Comparison of ENCODE assay signal across 8 cellular contexts in the genomic region with DNA sequence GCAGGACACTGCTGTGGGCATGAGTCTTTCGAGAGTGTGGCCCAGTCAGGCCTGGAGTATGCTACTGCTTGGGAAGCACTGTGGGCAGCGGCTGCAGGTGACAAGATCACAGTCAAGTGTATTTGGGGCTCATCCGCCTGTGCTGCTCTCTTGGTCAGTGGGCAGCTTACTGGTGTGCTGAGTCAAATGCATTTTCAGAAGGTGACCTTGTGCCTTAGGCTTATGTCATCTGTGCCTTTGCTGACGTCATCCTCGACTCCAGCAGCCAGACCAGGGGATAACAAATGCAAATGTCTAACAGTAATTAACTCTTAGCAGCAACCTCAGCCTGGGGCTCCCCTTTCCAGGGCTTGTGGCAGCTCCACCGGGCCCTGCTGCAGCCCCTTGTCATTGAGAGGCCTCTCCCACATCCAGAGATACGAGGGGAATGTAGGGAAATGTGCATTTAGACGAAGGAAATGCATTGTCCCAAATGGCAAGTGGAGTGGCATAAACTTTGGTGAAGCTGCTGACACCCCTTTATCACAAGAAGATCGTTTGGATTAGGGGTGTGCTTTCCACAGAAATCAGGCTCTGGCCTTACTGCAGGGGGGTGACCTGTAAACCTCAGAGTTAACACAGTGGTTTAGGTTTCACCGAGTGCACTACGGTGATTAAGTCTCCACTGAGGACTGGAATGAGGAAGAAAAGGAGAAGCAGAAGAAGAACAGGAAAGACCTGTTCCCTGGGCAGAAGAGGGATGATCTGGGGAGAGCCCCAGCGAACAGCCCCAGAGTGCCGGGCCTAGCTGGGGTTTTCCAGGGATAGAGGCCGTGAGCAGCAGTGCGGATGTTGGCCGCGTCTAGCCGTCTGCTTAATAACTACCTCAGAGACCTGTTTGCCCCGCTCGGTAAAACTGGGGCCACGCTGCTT. TPM values are rescaled to one million over a fixed set of nuclear protein-coding genes. Genes with fewer than 3 reads are reported as not detected.
DNase-seq lines count a peak whose midpoint lies in the region; ATAC-seq and TF ChIP-seq lines count a peak whose summit lies in the region.

No MANE protein-coding gene starts in this region.

- H2AFZ ChIP-seq in trophoblast cell (ENCODE audit: insufficient read depth, low read length, poor library complexity) = peak overlapping the region; percentile 73

- H3K4me3 Mint-ChIP-seq in CD8-positive, alpha-beta T cell = no peak overlapping the region
- H3K4me3 Mint-ChIP-seq in endothelial cell (ENCODE audit: unreplicated experiment) = peak overlapping the region; percentile 67

- peak overlapping the region; percentile 94 for H3K14ac ChIP-seq in trophoblast cell (ENCODE audit: low read length)

- peak overlapping the region; percentile 96 for H2AK5ac ChIP-seq in trophoblast cell (ENCODE audit: low read length)

- H3K27ac ChIP-seq in CD8-positive, alpha-beta T cell (ENCODE audit: low read depth, low read length) = no peak overlapping the region
- peak overlapping the region; percentile 96 for H3K27ac ChIP-seq in trophoblast cell (ENCODE audit: low read depth, low read length)
- no peak overlapping the region for H3K27ac ChIP-seq in testis

- WGBS in trophoblast cell (ENCODE audit: extremely low coverage, insufficient coverage, insufficient read length) = no CpG with 5 or more reads among the region's 21 CpGs
- 78 to 83% methylated on average over 18 to 20 of the region's 21 CpGs for WGBS in testis, 2 donors

- H3K23ac ChIP-seq in trophoblast cell (ENCODE audit: low read length) = no peak overlapping the region

- peak overlapping the region; percentile 97 for H2BK12ac ChIP-seq in trophoblast cell (ENCODE audit: low read length)

- no peak overlapping the region for H3K9ac ChIP-seq in trophoblast cell (ENCODE audit: low read length)

- H3K79me1 ChIP-seq in trophoblast cell (ENCODE audit: low read length) = peaks cover 35% of the 10 kb centered on the region

- peak overlapping the region; percentile 100 for H2BK120ac ChIP-seq in trophoblast cell (ENCODE audit: insufficient read depth, low read length, poor library complexity)

- peak overlapping the region; percentile 97 for H3K18ac ChIP-seq in trophoblast cell (ENCODE audit: low read length)

- peak overlapping the region; percentile 62 for H3K4me2 ChIP-seq in trophoblast cell (ENCODE audit: low read length)

- H3K4ac ChIP-seq in trophoblast cell (ENCODE audit: low read depth, low read length) = peak overlapping the region; percentile 74

- H3K36me3 Mint-ChIP-seq in CD8-positive, alpha-beta T cell = no peaks in the 10 kb centered on the region
- no peaks in the 10 kb centered on the region for H3K36me3 Mint-ChIP-seq in endothelial cell (ENCODE audit: low read depth, unreplicated experiment)

- no peaks in the 10 kb centered on the region for H3K9me3 Mint-ChIP-seq in CD8-positive, alpha-beta T cell
- no peaks in the 10 kb centered on the region for H3K9me3 Mint-ChIP-seq in endothelial cell (ENCODE audit: unreplicated experiment)

- H3K27me3 Mint-ChIP-seq in CD8-positive, alpha-beta T cell (ENCODE audit: low read depth) = no peaks in the 10 kb centered on the region
- H3K27me3 Mint-ChIP-seq in endothelial cell (ENCODE audit: unreplicated experiment) = no peaks in the 10 kb centered on the region

- peak overlapping the region; percentile 90 for H3K27ac Mint-ChIP-seq in CD8-positive, alpha-beta T cell
- peak overlapping the region; percentile 30 for H3K27ac Mint-ChIP-seq in endothelial cell (ENCODE audit: unreplicated experiment)

- H4K12ac ChIP-seq in trophoblast cell (ENCODE audit: low read depth, low read length) = peak overlapping the region; percentile 87

- TF ChIP-seq POLR2A in testis (IDR thresholded peaks at IDR 0.05) = no peak

- H3K27me3 ChIP-seq in CD8-positive, alpha-beta T cell (ENCODE audit: insufficient read depth, low read length) = no peaks in the 10 kb centered on the region
- H3K27me3 ChIP-seq in trophoblast cell (ENCODE audit: insufficient read depth, low read length) (no peaks in the 10 kb centered on the region), testis (no peaks in the 10 kb centered on the region)

- peak overlapping the region; percentile 97 for H2BK5ac ChIP-seq in trophoblast cell (ENCODE audit: low read depth, low read length, poor library complexity)

- DNase-seq in CD8-positive, alpha-beta T cell = no peak
- DNase-seq in NCI-H69 (lab: John Stamatoyannopoulos, UW) (peak; percentile 37), endothelial cell (ENCODE audit: low spot score) (no peak), trophoblast cell (peak; percentile 90 to 93), H4 (ENCODE audit: low spot score) (no peak), testis (no peak)

- H4K8ac ChIP-seq in trophoblast cell (ENCODE audit: low read depth, low read length) = peak overlapping the region; percentile 86

- POLR2A ChIA-PET in CD8-positive, alpha-beta T cell (lab: Charles Lee) = no interaction called here

- no peak for ATAC-seq in CD8-positive, alpha-beta T cell
- ATAC-seq in GM21423 (IDR thresholded peaks at IDR 0.05; ENCODE audit: unreplicated experiment) = peak; percentile 48
- no peak for ATAC-seq in HG03196 (IDR thresholded peaks at IDR 0.05; ENCODE audit: unreplicated experiment)

- CTCF ChIA-PET in CD8-positive, alpha-beta T cell (lab: Charles Lee) = interaction anchor here (2.0 to 2.4 kb wide), 2 partner anchors 71 to 103 kb away, joined by 7 to 8 read pairs; no protein-coding TSS in a partner anchor

- no peak for TF ChIP-seq CTCF in CD8-positive, alpha-beta T cell (IDR thresholded peaks at IDR 0.05)
- no peak for TF ChIP-seq CTCF in endothelial cell (IDR thresholded peaks at IDR 0.05; ENCODE audit: unreplicated experiment)
- TF ChIP-seq CTCF in testis (IDR thresholded peaks at IDR 0.05) = no peak

- peaks cover 8% of the 10 kb centered on the region for H3K79me2 ChIP-seq in trophoblast cell (ENCODE audit: control insufficient read depth, insufficient read depth, low read length, poor library complexity)

- no peak overlapping the region for H3K4me3 ChIP-seq in CD8-positive, alpha-beta T cell (ENCODE audit: low read depth, low read length)
- H3K4me3 ChIP-seq in trophoblast cell (ENCODE audit: low read depth, low read length) = no peak overlapping the region
- no peak overlapping the region for H3K4me3 ChIP-seq in testis

- H3K4me1 ChIP-seq in CD8-positive, alpha-beta T cell (ENCODE audit: insufficient read depth, low read length) = peaks cover 24% of the 10 kb centered on the region
- H3K4me1 ChIP-seq in trophoblast cell (ENCODE audit: control insufficient read depth in 1 of 2, insufficient read depth in 2 of 2, low read length in 2 of 2) = peaks cover 37% of the 10 kb centered on the region in 2 experiments
- H3K4me1 ChIP-seq in testis = peaks cover 38% of the 10 kb centered on the region

- intact Hi-C loops in CD8-positive, alpha-beta T cell (cut with DNase I, micrococcal nuclease) = loop anchor here (2.0 to 5.0 kb wide), 2 partner anchors 70 to 71 kb away; partner anchors contain the start of gene NFKBIA (in 1 of the 2)
- intact Hi-C loops in testis (cut with DNase I; ENCODE audit: low total_unique reads) = no loop called here

- no peaks in the 10 kb centered on the region for H3K36me3 ChIP-seq in CD8-positive, alpha-beta T cell (ENCODE audit: insufficient read depth, low read length)
- H3K36me3 ChIP-seq in trophoblast cell (ENCODE audit: control insufficient read depth in 1 of 2, insufficient read depth in 2 of 2, low read length in 2 of 2) (no peaks in the 10 kb centered on the region), testis (ENCODE audit: low read depth, missing control alignments) (no peaks in the 10 kb centered on the region)

- H3K4me1 Mint-ChIP-seq in CD8-positive, alpha-beta T cell (ENCODE audit: low read depth) = peaks cover 30% of the 10 kb centered on the region
- H3K4me1 Mint-ChIP-seq in endothelial cell (ENCODE audit: unreplicated experiment) = peaks cover 30% of the 10 kb centered on the region

- peak overlapping the region; percentile 99 for H4K91ac ChIP-seq in trophoblast cell (ENCODE audit: low read depth, low read length)

- H3K9me3 ChIP-seq in CD8-positive, alpha-beta T cell (ENCODE audit: low read length) = no peaks in the 10 kb centered on the region
- H3K9me3 ChIP-seq in trophoblast cell (ENCODE audit: insufficient read depth, low read depth, low read length) (no peaks in the 10 kb centered on the region), testis (no peaks in the 10 kb centered on the region)

RNA-seq across cellular contexts. Expression of gene PSMA6, which starts 39.7 kb away (rescaled TPM):
- total RNA-seq in CD8-positive, alpha-beta T cell = 10 to 100 TPM; 72.3 to 78.9 TPM
- 160 TPM for total RNA-seq in endothelial cell (ENCODE audit: unreplicated experiment)
- polyA plus RNA-seq in trophoblast cell (2013) = 454 and 493 TPM in 2 replicates
- total RNA-seq in H4 (2014; rRNA removed; shearing (Covaris generic)) = 429 and 475 TPM in 2 replicates
- 100 to 1,000 TPM; 147 to 257 TPM for total RNA-seq in testis
- polyA plus RNA-seq in testis (ENCODE audit: insufficient read depth, low read depth, low replicate concordance) = 461 TPM

Comparison
In these comparisons a context has a peak if more than half of its experiments do, and no peak if none do; other contexts are left out.
1. DNase-seq: peak in NCI-H69 (single experiment) and trophoblast cell (2 of 2); none in CD8-positive, alpha-beta T cell (0 of 7), endothelial cell (single experiment), H4 (single experiment) and testis (single experiment).